11 cellular contexts compared by ENCODE assay signal in genomic region chr11:19646921-19647320, GRCh38.
A peak's percentile ranks its signal among the peaks of the same experiment; 100 is the strongest.
DNase-seq lines count a peak whose midpoint lies in the region; ATAC-seq lines count a peak whose summit lies in the region.
"Had no signal": no experiment of that assay in that cellular context is flagged by ENCODE, and none has a peak within 500 bp of the region (broad histone marks: within the 10 kb centered on the region; RNA-seq: fewer than 3 reads in every experiment).

No MANE protein-coding gene starts in this region.

- ATAC-seq in HG02884 (IDR thresholded peaks at IDR 0.05; ENCODE audit: unreplicated experiment): no peak
- ATAC-seq: activated CD8-positive, alpha-beta T cell treated with anti-CD3 and anti-CD28 coated beads, Interleukin-2, amount 10 ng/mL, durations not matched to agents 7 days and 5 days; activated naive CD4-positive, alpha-beta T cell treated with anti-CD3 and anti-CD28 coated beads, Interleukin-2, amount 50 U/mL, for 72 hours had no signal

- DNase-seq in DMS79 treated with DMSO at 0.1 percent for 48 hours (lab: John Stamatoyannopoulos, UW) (peak; percentile 22), OCI-M1 (lab: John Stamatoyannopoulos, UW) (peak; percentile 66), dermis blood vessel endothelial cell (peak; percentile 17), non-pigmented ciliary epithelial cell (ENCODE audit: low read depth) (peak; percentile 77), GF-D8 (lab: John Stamatoyannopoulos, UW) (no peak), NCI-H2227 (lab: John Stamatoyannopoulos, UW; ENCODE audit: unreplicated experiment) (no peak), D341Med (ENCODE audit: low spot score) (no peak)
- DNase-seq: activated CD8-positive, alpha-beta T cell treated with anti-CD3 and anti-CD28 coated beads, Interleukin-2, amount 10 ng/mL, durations not matched to agents 7 days and 5 days; NCI-H748 treated with DMSO at 0.1 percent for 48 hours had no signal

Comparison
In these comparisons a context has a peak if more than half of its experiments do, and no peak if none do; other contexts are left out.
1. DNase-seq: peak in DMS79 treated with DMSO at 0.1 percent for 48 hours (single experiment), OCI-M1 (single experiment), dermis blood vessel endothelial cell (single experiment) and non-pigmented ciliary epithelial cell (single experiment); none in GF-D8 (single experiment), NCI-H2227 (single experiment) and D341Med (single experiment).